Comparison of ENCODE assay signal across 1 cellular context in genomic region chr6:128882560-128882959, GRCh38.
TF ChIP-seq lines count a peak whose summit lies in the region.

No MANE protein-coding gene starts in this region.

TF ChIP-seq in HepG2, 621 proteins besides CTCF, POLR2A, EP300 and RAD21 (continued from another document):
- TF ChIP-seq ZNF619 (CRISPR knock-in tag; IDR thresholded peaks at IDR 0.05): no peak
